ENCODE assay signal across 20 cellular contexts in genomic region chr1:25469177-25469576, GRCh38. TPM values are rescaled to one million over a fixed set of nuclear protein-coding genes. Genes with fewer than 3 reads are reported as not detected.
DNase-seq lines count a peak whose midpoint lies in the region; ATAC-seq and TF ChIP-seq lines count a peak whose summit lies in the region.
"Had no signal": no experiment of that assay in that cellular context is flagged by ENCODE, and none has a peak within 500 bp of the region (broad histone marks: within the 10 kb centered on the region; RNA-seq: fewer than 3 reads in every experiment).

No MANE protein-coding gene starts in this region.

- H3K4me1 Mint-ChIP-seq in stimulated activated naive CD8-positive, alpha-beta T cell treated with anti-CD3 and anti-CD28 coated beads, Interleukin-15, amount 100 ng/mL, for 72 hours: peaks cover 48% of the 10 kb centered on the region
- H3K4me1 Mint-ChIP-seq in activated CD4-positive, alpha-beta memory T cell treated with anti-CD3 and anti-CD28 coated beads, Interleukin-2, amount 10 ng/mL, durations not matched to agents 7 days and 5 days: peaks cover 36% of the 10 kb centered on the region

- no peak overlapping the region for H3K4me2 ChIP-seq in mammary epithelial cell (ENCODE audit: insufficient read depth, low read depth, low read length)

- 33% methylated on average over 2 of the region's 2 CpGs for WGBS in mammary epithelial cell (ENCODE audit: low coverage, missing lambda C conversion rate)

- no TSS peak for BruUV-seq in mammary epithelial cell (replicated peaks; lab: Mats Ljungman, UMichigan)

- H3K27me3 ChIP-seq in mammary epithelial cell (ENCODE audit: insufficient read depth, low read length) (no peaks in the 10 kb centered on the region), breast epithelium (no peaks in the 10 kb centered on the region)
- H3K27me3 ChIP-seq: dorsolateral prefrontal cortex, spleen had no signal

- H3K9me3 ChIP-seq in mammary epithelial cell (replicated peaks; ENCODE audit: insufficient read depth, low read length) (no peaks in the 10 kb centered on the region), breast epithelium (no peaks in the 10 kb centered on the region)
- H3K9me3 ChIP-seq: mucosa of descending colon, spleen had no signal

- H3K9me3 Mint-ChIP-seq in stimulated activated naive CD8-positive, alpha-beta T cell treated with anti-CD3 and anti-CD28 coated beads, Interleukin-15, amount 100 ng/mL, for 72 hours: no peaks in the 10 kb centered on the region
- no peaks in the 10 kb centered on the region for H3K9me3 Mint-ChIP-seq in activated CD4-positive, alpha-beta memory T cell treated with anti-CD3 and anti-CD28 coated beads, Interleukin-2, amount 10 ng/mL, durations not matched to agents 7 days and 5 days
- H3K9me3 Mint-ChIP-seq: activated B cell treated with CpG ODN at 0.5 μM for 24 hours, H9, T-cell had no signal

- CTCF ChIA-PET in mammary epithelial cell (lab: Charles Lee; ENCODE audit: low non-redundant PET): no interaction called here
- CTCF ChIA-PET in activated CD4-positive, alpha-beta memory T cell treated with anti-CD3 and anti-CD28 coated beads, Interleukin-2, amount 10 ng/mL, durations not matched to agents 7 days and 5 days (lab: Charles Lee): interaction anchor here (3.3 kb wide), 1 partner anchor 18 kb away, joined by 14 read pairs; no protein-coding TSS in a partner anchor

- no peak overlapping the region for H2AFZ ChIP-seq in mammary epithelial cell (ENCODE audit: low read depth, low read length)

- POLR2A ChIA-PET in activated CD4-positive, alpha-beta memory T cell treated with anti-CD3 and anti-CD28 coated beads, Interleukin-2, amount 10 ng/mL, durations not matched to agents 7 days and 5 days (lab: Charles Lee): interaction anchor here (1.2 kb wide), 1 partner anchor 16 kb away, joined by 3 read pairs; no protein-coding TSS in a partner anchor

- no peak overlapping the region for H3K4me3 Mint-ChIP-seq in stimulated activated naive CD8-positive, alpha-beta T cell treated with anti-CD3 and anti-CD28 coated beads, Interleukin-15, amount 100 ng/mL, for 72 hours
- H3K4me3 Mint-ChIP-seq in activated CD4-positive, alpha-beta memory T cell treated with anti-CD3 and anti-CD28 coated beads, Interleukin-2, amount 10 ng/mL, durations not matched to agents 7 days and 5 days: no peak overlapping the region
- H3K4me3 Mint-ChIP-seq: activated B cell treated with CpG ODN at 0.5 μM for 24 hours, H9, T-cell had no signal

- no peak overlapping the region for H3K9ac ChIP-seq in mammary epithelial cell (ENCODE audit: insufficient read depth, low read length)

- intact Hi-C loops in mammary epithelial cell (cut with micrococcal nuclease): no loop called here
- intact Hi-C loops in breast epithelium (cut with DNase I; ENCODE audit: low total_unique reads): no loop called here

- dilution Hi-C loops in mammary epithelial cell (cut with HindIII; ENCODE audit: low sequenced_read_pairs): no loop called here

- ATAC-seq in SK-N-SH treated with all-trans-retinoic acid at 6 μM for 48 hours: peak; percentile 70
- ATAC-seq in stimulated activated naive CD8-positive, alpha-beta T cell treated with anti-CD3 and anti-CD28 coated beads, Interleukin-15, amount 100 ng/mL, for 72 hours: peak; percentile 67
- ATAC-seq: mucosa of descending colon, Panc1, T-cell had no signal

- no peaks in the 10 kb centered on the region for H3K27me3 Mint-ChIP-seq in stimulated activated naive CD8-positive, alpha-beta T cell treated with anti-CD3 and anti-CD28 coated beads, Interleukin-15, amount 100 ng/mL, for 72 hours
- no peaks in the 10 kb centered on the region for H3K27me3 Mint-ChIP-seq in activated CD4-positive, alpha-beta memory T cell treated with anti-CD3 and anti-CD28 coated beads, Interleukin-2, amount 10 ng/mL, durations not matched to agents 7 days and 5 days
- H3K27me3 Mint-ChIP-seq: activated B cell treated with CpG ODN at 0.5 μM for 24 hours, T-cell had no signal

- in situ Hi-C loops in mammary epithelial cell (cut with MboI; ENCODE audit: low sequenced_read_pairs in 2 of 2): no loop called here

- H3K36me3 ChIP-seq in mammary epithelial cell (ENCODE audit: insufficient read depth, low read length): no peaks in the 10 kb centered on the region
- H3K36me3 ChIP-seq in breast epithelium: no peaks in the 10 kb centered on the region

- H3K4me3 ChIP-seq in mammary epithelial cell (replicated peaks in 1 of 3; ENCODE audit: insufficient read depth in 1 of 3, low read depth in 2 of 3, low read length in 3 of 3): no peak overlapping the region
- H3K4me3 ChIP-seq in breast epithelium: no peak overlapping the region
- H3K4me3 ChIP-seq in fibroblast of pulmonary artery (replicated peaks; ENCODE audit: low read depth, low read length): no peak overlapping the region
- H3K4me3 ChIP-seq: dorsolateral prefrontal cortex, mucosa of descending colon, spleen had no signal

- TF ChIP-seq CTCF in mammary epithelial cell (conservative IDR thresholded peaks at IDR 0.05 in 1 of 2, IDR thresholded peaks at IDR 0.05 in 1 of 2; ENCODE audit: extremely low read depth in 1 of 2, insufficient read depth in 1 of 2, low read depth in 1 of 2, low read length in 2 of 2) (no peak), breast epithelium (IDR thresholded peaks at IDR 0.05) (no peak), fibroblast of pulmonary artery (IDR thresholded peaks at IDR 0.05; ENCODE audit: low read length, missing control alignments) (no peak)

- H3K27ac Mint-ChIP-seq in stimulated activated naive CD8-positive, alpha-beta T cell treated with anti-CD3 and anti-CD28 coated beads, Interleukin-15, amount 100 ng/mL, for 72 hours: no peak overlapping the region
- no peak overlapping the region for H3K27ac Mint-ChIP-seq in activated CD4-positive, alpha-beta memory T cell treated with anti-CD3 and anti-CD28 coated beads, Interleukin-2, amount 10 ng/mL, durations not matched to agents 7 days and 5 days
- H3K27ac Mint-ChIP-seq: activated B cell treated with CpG ODN at 0.5 μM for 24 hours, H9 had no signal

- H3K27ac ChIP-seq in mammary epithelial cell (ENCODE audit: insufficient read depth, low read depth, low read length): no peak overlapping the region
- H3K27ac ChIP-seq in breast epithelium: no peak overlapping the region
- H3K27ac ChIP-seq: dorsolateral prefrontal cortex had no signal

- no peaks in the 10 kb centered on the region for H4K20me1 ChIP-seq in mammary epithelial cell (ENCODE audit: insufficient read depth, low read length)

- peaks cover 15% of the 10 kb centered on the region for H3K36me3 Mint-ChIP-seq in activated CD4-positive, alpha-beta memory T cell treated with anti-CD3 and anti-CD28 coated beads, Interleukin-2, amount 10 ng/mL, durations not matched to agents 7 days and 5 days (ENCODE audit: low read depth)

- H3K4me1 ChIP-seq in mammary epithelial cell (ENCODE audit: insufficient read depth, low read length) (peaks cover 7% of the 10 kb centered on the region), breast epithelium (no peaks in the 10 kb centered on the region)

- peaks cover 21% of the 10 kb centered on the region for H3K79me2 ChIP-seq in mammary epithelial cell (ENCODE audit: insufficient read depth, low read length)

- peak; percentile 59 for DNase-seq in mammary epithelial cell
- DNase-seq in breast epithelium (ENCODE audit: low spot score in 2 of 2): no peak
- peak; percentile 55 for DNase-seq in fibroblast of pulmonary artery (ENCODE audit: low read depth)
- no peak for DNase-seq in stimulated activated naive CD8-positive, alpha-beta T cell treated with anti-CD3 and anti-CD28 coated beads, Interleukin-15, amount 100 ng/mL, for 72 hours
- DNase-seq in DMS153 treated with DMSO at 0.1 percent for 48 hours (lab: John Stamatoyannopoulos, UW; ENCODE audit: unreplicated experiment): no peak
- DNase-seq in activated CD4-positive, alpha-beta memory T cell treated with anti-CD3 and anti-CD28 coated beads, Interleukin-2, amount 10 ng/mL, durations not matched to agents 7 days and 5 days: no peak
- no peak for DNase-seq in H4 (ENCODE audit: low spot score)
- DNase-seq: activated B cell treated with CpG ODN at 0.5 μM for 24 hours, dorsolateral prefrontal cortex, H9, islet precursor cell, KG1, mucosa of descending colon, NCI-H1694 treated with DMSO at 0.1 percent for 48 hours, NCI-H524, occipital lobe, spleen, T-cell had no signal

- TF ChIP-seq POLR2A in breast epithelium (IDR thresholded peaks at IDR 0.05): no peak

TF ChIP-seq in SK-N-SH treated with all-trans-retinoic acid at 6 μM for 48 hours, 23 proteins besides CTCF, POLR2A, EP300 and RAD21 (continues in another document):
- no peak for TF ChIP-seq ZNF70 (CRISPR knock-in tag; IDR thresholded peaks at IDR 0.05)
- TF ChIP-seq ARNTL (CRISPR knock-in tag; IDR thresholded peaks at IDR 0.05; ENCODE audit: borderline replicate concordance, low read depth): no peak
- no peak for TF ChIP-seq TCF4 (CRISPR knock-in tag; IDR thresholded peaks at IDR 0.05; ENCODE audit: borderline replicate concordance)
- TF ChIP-seq TOX (CRISPR knock-in tag; IDR thresholded peaks at IDR 0.05; ENCODE audit: borderline replicate concordance): no peak
- TF ChIP-seq BACH2 (CRISPR knock-in tag; IDR thresholded peaks at IDR 0.05; ENCODE audit: borderline replicate concordance): no peak

RNA-seq across cellular contexts. Expression of gene MACO1, which starts 38.5 kb away (rescaled TPM):
- total RNA-seq in mammary epithelial cell (10 to 100 TPM; 16.8 to 17.4 TPM), breast epithelium (10 to 100 TPM; 15.0 to 24.0 (median 17.7) TPM)
- 8.8 TPM for polyA plus RNA-seq in mammary epithelial cell
- 10.4 TPM for polyA minus RNA-seq in mammary epithelial cell
- total RNA-seq in activated CD4-positive, alpha-beta memory T cell treated with anti-CD3 and anti-CD28 coated beads, Interleukin-2, amount 10 ng/mL, durations not matched to agents 7 days and 5 days: 10 to 100 TPM; 15.8 to 16.3 TPM
- 14.9 and 17.2 TPM in 2 replicates for total RNA-seq in H4 (2014; rRNA removed; shearing (Covaris generic))

RNA-seq across cellular contexts. Expression of gene RHCE, which starts 48.6 kb away (rescaled TPM):
- total RNA-seq in mammary epithelial cell (under 1 TPM in 1 of 2 donors, not detected in 1; 0.17 TPM), breast epithelium (under 1 TPM in 2 of 3 donors, not detected in 1; 0.32 to 0.66 TPM)
- polyA plus RNA-seq in mammary epithelial cell: 0.32 TPM
- polyA minus RNA-seq in mammary epithelial cell: not detected
- under 1 TPM in 1 of 2 experiments, not detected in 1; 0.50 TPM for total RNA-seq in activated CD4-positive, alpha-beta memory T cell treated with anti-CD3 and anti-CD28 coated beads, Interleukin-2, amount 10 ng/mL, durations not matched to agents 7 days and 5 days
- total RNA-seq in H4 (2014; rRNA removed; shearing (Covaris generic)): 0.10 TPM in 1 of 2 replicates, not detected in the other
- total RNA-seq: activated B cell treated with CpG ODN at 0.5 μM for 24 hours, occipital lobe had no signal

Comparison
In these comparisons a context has a peak if more than half of its experiments do, and no peak if none do; other contexts are left out.
1. DNase-seq: peak in mammary epithelial cell (single experiment) and fibroblast of pulmonary artery (single experiment); none in breast epithelium (0 of 2), stimulated activated naive CD8-positive, alpha-beta T cell treated with anti-CD3 and anti-CD28 coated beads, Interleukin-15, amount 100 ng/mL, for 72 hours (0 of 2), DMS153 treated with DMSO at 0.1 percent for 48 hours (single experiment), activated CD4-positive, alpha-beta memory T cell treated with anti-CD3 and anti-CD28 coated beads, Interleukin-2, amount 10 ng/mL, durations not matched to agents 7 days and 5 days (single experiment) and H4 (single experiment).